ENCODE assay signal across 20 cellular contexts in genomic region chr17:41873559-41874292, GRCh38. TPM values are rescaled to one million over a fixed set of nuclear protein-coding genes. Genes with fewer than 3 reads are reported as not detected.
"Had no signal": no experiment of that assay in that cellular context is flagged by ENCODE, and none has a peak within 500 bp of the region (broad histone marks: within the 10 kb centered on the region; RNA-seq: fewer than 3 reads in every experiment).

No MANE protein-coding gene starts in this region.

- H3K9ac ChIP-seq: neural progenitor cell had no signal

- H3K4me2 ChIP-seq: hepatocyte, neural progenitor cell had no signal

- H3K4me3 Mint-ChIP-seq: activated B cell treated with CpG ODN at 0.5 μM for 24 hours; activated CD4-positive, alpha-beta T cell treated with anti-CD3 and anti-CD28 coated beads, Interleukin-2, amount 10 ng/mL, durations not matched to agents 24 days and 14 days; neural progenitor cell; T-helper 1 cell treated with Interleukin-12 subunit alpha and Interleukin-12 subunit beta and Interleukin-4 antibody, amounts not matched to agents 30 μg/mL and 1 μg/mL, for 36 hours had no signal

- ATAC-seq: pancreas had no signal

- H3K27me3 ChIP-seq: cardiac muscle cell, hepatocyte, neural progenitor cell, pancreas, testis had no signal

- H3K27ac Mint-ChIP-seq: activated B cell treated with CpG ODN at 0.5 μM for 24 hours; activated CD4-positive, alpha-beta T cell treated with anti-CD3 and anti-CD28 coated beads, Interleukin-2, amount 10 ng/mL, durations not matched to agents 24 days and 14 days; neural progenitor cell; T-helper 1 cell treated with Interleukin-12 subunit alpha and Interleukin-12 subunit beta and Interleukin-4 antibody, amounts not matched to agents 30 μg/mL and 1 μg/mL, for 36 hours had no signal

- H3K9me3 ChIP-seq: pancreas, testis had no signal

- H3K4me1 ChIP-seq: neural progenitor cell, pancreas, testis had no signal

- H3K4me1 Mint-ChIP-seq: activated B cell treated with CpG ODN at 0.5 μM for 24 hours, naive B cell, neural progenitor cell had no signal

- H3K27ac ChIP-seq: cardiac muscle cell, hepatocyte, neural progenitor cell, pancreas, testis had no signal

- H3K4me3 ChIP-seq: cardiac muscle cell, hepatocyte, neural progenitor cell, pancreas, testis had no signal

- H3K9me3 Mint-ChIP-seq: activated B cell treated with CpG ODN at 0.5 μM for 24 hours; activated CD4-positive, alpha-beta T cell treated with anti-CD3 and anti-CD28 coated beads, Interleukin-2, amount 10 ng/mL, durations not matched to agents 24 days and 14 days; naive B cell; neural progenitor cell; T-helper 1 cell treated with Interleukin-12 subunit alpha and Interleukin-12 subunit beta and Interleukin-4 antibody, amounts not matched to agents 30 μg/mL and 1 μg/mL, for 36 hours had no signal

- DNase-seq: activated B cell treated with CpG ODN at 0.5 μM for 24 hours; activated CD4-positive, alpha-beta T cell treated with anti-CD3 and anti-CD28 coated beads, Interleukin-2, amount 10 ng/mL, durations not matched to agents 24 days and 14 days; activated CD8-positive, alpha-beta memory T cell treated with anti-CD3 and anti-CD28 coated beads, Interleukin-2, amount 50 U/mL, for 48 hours; activated naive CD4-positive, alpha-beta T cell treated with Interleukin-2 at 50 U/mL for 16 hours; erythroblast; islet precursor cell; mammary epithelial cell; naive B cell; stimulated activated CD4-positive, alpha-beta T cell treated with anti-CD3 and anti-CD28 coated beads, Interleukin-4, amount 100 ng/mL, for 24 hours; stimulated activated naive CD4-positive, alpha-beta T cell treated with Interleukin-2 at 50 U/mL for 16 hours; testis had no signal

- FAIRE-seq: pancreas, TTC549 had no signal

- H2AFZ ChIP-seq: hepatocyte, neural progenitor cell had no signal

- H3K27me3 Mint-ChIP-seq: activated B cell treated with CpG ODN at 0.5 μM for 24 hours; activated CD4-positive, alpha-beta T cell treated with anti-CD3 and anti-CD28 coated beads, Interleukin-2, amount 10 ng/mL, durations not matched to agents 24 days and 14 days; naive B cell had no signal

RNA-seq across cellular contexts. Expression of gene KLHL10, which starts 36.1 kb away (rescaled TPM):
- total RNA-seq: activated B cell treated with CpG ODN at 0.5 μM for 24 hours; activated CD4-positive, alpha-beta T cell treated with anti-CD3 and anti-CD28 coated beads, Interleukin-2, amount 10 ng/mL, durations not matched to agents 24 days and 14 days; glomerular endothelial cell; mononuclear cell; pancreas; skeletal muscle tissue had no signal
- polyA plus RNA-seq: cardiac muscle cell, hepatocyte had no signal

RNA-seq across cellular contexts. Expression of gene ODAD4, which starts 56.7 kb away (rescaled TPM):
- total RNA-seq: mononuclear cell had no signal
